ENCODE assay signal across 18 cellular contexts in the genomic region with DNA sequence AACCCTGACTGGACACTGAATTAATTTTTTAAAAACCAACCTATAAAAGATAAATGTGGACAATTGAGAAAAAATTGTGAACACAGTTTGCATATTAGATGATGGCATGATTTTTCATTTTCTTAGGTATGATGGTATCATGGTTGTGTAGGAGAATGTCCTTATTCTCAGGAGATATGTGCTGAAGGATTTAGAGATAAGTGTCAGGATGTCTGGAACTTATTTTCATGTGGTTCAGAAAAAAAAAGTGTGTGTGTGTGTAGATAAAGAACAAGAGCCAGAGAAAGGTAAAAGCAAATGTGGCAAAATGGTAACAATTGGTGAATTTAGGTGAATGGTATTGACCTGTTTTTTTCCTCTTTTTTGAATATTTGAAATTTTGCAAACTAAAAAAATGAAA. TPM values are rescaled to one million over a fixed set of nuclear protein-coding genes. Genes with fewer than 3 reads are reported as not detected.
DNase-seq lines count a peak whose midpoint lies in the region; ATAC-seq and TF ChIP-seq lines count a peak whose summit lies in the region.
"Had no signal": no experiment of that assay in that cellular context is flagged by ENCODE, and none has a peak within 500 bp of the region (broad histone marks: within the 10 kb centered on the region; RNA-seq: fewer than 3 reads in every experiment).

No MANE protein-coding gene starts in this region.

- H3K27ac ChIP-seq in left lung: no peak overlapping the region

- H3K27me3 ChIP-seq in left lung: no peaks in the 10 kb centered on the region

- peaks cover 73% of the 10 kb centered on the region for H3K36me3 Mint-ChIP-seq in activated CD8-positive, alpha-beta T cell treated with anti-CD3 and anti-CD28 coated beads for 36 hours (ENCODE audit: low read depth)
- H3K36me3 Mint-ChIP-seq in activated CD8-positive, alpha-beta T cell treated with anti-CD3 and anti-CD28 coated beads, Interleukin-2, amount 10 ng/mL, durations not matched to agents 7 days and 5 days (ENCODE audit: low read depth): peaks cover 63% of the 10 kb centered on the region
- H3K36me3 Mint-ChIP-seq in stimulated activated naive CD8-positive, alpha-beta T cell treated with anti-CD3 and anti-CD28 coated beads, Interleukin-15, Interleukin-2, amounts not matched to agents 100 ng/mL and 50 ng/mL, for 24 hours (ENCODE audit: low read depth): peaks cover 66% of the 10 kb centered on the region
- H3K36me3 Mint-ChIP-seq in activated naive CD8-positive, alpha-beta T cell treated with anti-CD3 and anti-CD28 coated beads for 36 hours: peaks cover 73% of the 10 kb centered on the region
- H3K36me3 Mint-ChIP-seq in nephron (ENCODE audit: low read depth): peaks cover 41% of the 10 kb centered on the region

- no peak for DNase-seq in activated CD8-positive, alpha-beta T cell treated with anti-CD3 and anti-CD28 coated beads for 36 hours
- DNase-seq in activated CD8-positive, alpha-beta T cell treated with anti-CD3 and anti-CD28 coated beads, Interleukin-2, amount 10 ng/mL, durations not matched to agents 7 days and 5 days: no peak
- no peak for DNase-seq in stimulated activated naive CD8-positive, alpha-beta T cell treated with anti-CD3 and anti-CD28 coated beads, Interleukin-15, amount 100 ng/mL, for 72 hours
- no peak for DNase-seq in activated naive CD8-positive, alpha-beta T cell treated with anti-CD3 and anti-CD28 coated beads for 36 hours
- DNase-seq in stimulated activated CD4-positive, alpha-beta T cell treated with anti-CD3 and anti-CD28 coated beads, Interleukin-12 subunit alpha, Interleukin-12 subunit beta, amount 100 ng/mL, for 4 hours: no peak
- no peak for DNase-seq in left lung
- DNase-seq: ACHN; C1 segment of cervical spinal cord; CD4-positive, alpha-beta memory T cell; DMS79; H7 had no signal

- TF ChIP-seq CTCF in activated CD8-positive, alpha-beta T cell treated with anti-CD3 and anti-CD28 coated beads for 36 hours (IDR thresholded peaks at IDR 0.05): no peak
- TF ChIP-seq CTCF in nephron (IDR thresholded peaks at IDR 0.05; ENCODE audit: unreplicated experiment in 3 of 3): no peak
- TF ChIP-seq CTCF in left lung (IDR thresholded peaks at IDR 0.05): no peak

- H3K27me3 Mint-ChIP-seq in activated CD8-positive, alpha-beta T cell treated with anti-CD3 and anti-CD28 coated beads for 36 hours: no peaks in the 10 kb centered on the region
- no peaks in the 10 kb centered on the region for H3K27me3 Mint-ChIP-seq in activated CD8-positive, alpha-beta T cell treated with anti-CD3 and anti-CD28 coated beads, Interleukin-2, amount 10 ng/mL, durations not matched to agents 7 days and 5 days (ENCODE audit: low read depth)
- no peaks in the 10 kb centered on the region for H3K27me3 Mint-ChIP-seq in stimulated activated naive CD8-positive, alpha-beta T cell treated with anti-CD3 and anti-CD28 coated beads, Interleukin-15, Interleukin-2, amounts not matched to agents 100 ng/mL and 50 ng/mL, for 24 hours
- no peaks in the 10 kb centered on the region for H3K27me3 Mint-ChIP-seq in stimulated activated naive CD8-positive, alpha-beta T cell treated with anti-CD3 and anti-CD28 coated beads, Interleukin-15, amount 100 ng/mL, for 72 hours
- no peaks in the 10 kb centered on the region for H3K27me3 Mint-ChIP-seq in activated naive CD8-positive, alpha-beta T cell treated with anti-CD3 and anti-CD28 coated beads for 36 hours
- no peaks in the 10 kb centered on the region for H3K27me3 Mint-ChIP-seq in nephron (ENCODE audit: low read depth)
- H3K27me3 Mint-ChIP-seq: B cell; CD4-positive, alpha-beta memory T cell had no signal

- no peaks in the 10 kb centered on the region for H3K9me3 Mint-ChIP-seq in activated CD8-positive, alpha-beta T cell treated with anti-CD3 and anti-CD28 coated beads for 36 hours
- H3K9me3 Mint-ChIP-seq in activated CD8-positive, alpha-beta T cell treated with anti-CD3 and anti-CD28 coated beads, Interleukin-2, amount 10 ng/mL, durations not matched to agents 7 days and 5 days (ENCODE audit: insufficient read depth): no peaks in the 10 kb centered on the region
- no peaks in the 10 kb centered on the region for H3K9me3 Mint-ChIP-seq in stimulated activated naive CD8-positive, alpha-beta T cell treated with anti-CD3 and anti-CD28 coated beads, Interleukin-15, Interleukin-2, amounts not matched to agents 100 ng/mL and 50 ng/mL, for 24 hours
- H3K9me3 Mint-ChIP-seq in stimulated activated naive CD8-positive, alpha-beta T cell treated with anti-CD3 and anti-CD28 coated beads, Interleukin-15, amount 100 ng/mL, for 72 hours: no peaks in the 10 kb centered on the region
- H3K9me3 Mint-ChIP-seq in activated naive CD8-positive, alpha-beta T cell treated with anti-CD3 and anti-CD28 coated beads for 36 hours: peaks cover 3% of the 10 kb centered on the region
- no peaks in the 10 kb centered on the region for H3K9me3 Mint-ChIP-seq in nephron
- H3K9me3 Mint-ChIP-seq: CD4-positive, alpha-beta memory T cell; GM23338 had no signal

- peaks cover 0 to 52% of the 10 kb centered on the region in 2 donors for H3K36me3 ChIP-seq in left lung

- POLR2A ChIA-PET in activated CD8-positive, alpha-beta T cell treated with anti-CD3 and anti-CD28 coated beads for 36 hours (lab: Charles Lee): interaction anchor here (12.5 kb wide), 1 partner anchor 101 kb away, joined by 129 read pairs; the partner anchor contains the start of gene NDFIP1
- POLR2A ChIA-PET in activated CD8-positive, alpha-beta T cell treated with anti-CD3 and anti-CD28 coated beads, Interleukin-2, amount 10 ng/mL, durations not matched to agents 7 days and 5 days (lab: Charles Lee): interaction anchor here (1.0 kb wide), 2 partner anchors 40 to 87 kb away, joined by 3 to 4 read pairs; partner anchors contain the start of gene RNF14

- H3K4me1 ChIP-seq in left lung: peaks cover 0 to 27% of the 10 kb centered on the region in 2 donors

- peaks cover 77% of the 10 kb centered on the region for H3K4me1 Mint-ChIP-seq in activated CD8-positive, alpha-beta T cell treated with anti-CD3 and anti-CD28 coated beads for 36 hours (ENCODE audit: low read depth)
- peaks cover 85% of the 10 kb centered on the region for H3K4me1 Mint-ChIP-seq in activated CD8-positive, alpha-beta T cell treated with anti-CD3 and anti-CD28 coated beads, Interleukin-2, amount 10 ng/mL, durations not matched to agents 7 days and 5 days (ENCODE audit: low read depth)
- peaks cover 88% of the 10 kb centered on the region for H3K4me1 Mint-ChIP-seq in stimulated activated naive CD8-positive, alpha-beta T cell treated with anti-CD3 and anti-CD28 coated beads, Interleukin-15, Interleukin-2, amounts not matched to agents 100 ng/mL and 50 ng/mL, for 24 hours (ENCODE audit: low read depth)
- peaks cover 88% of the 10 kb centered on the region for H3K4me1 Mint-ChIP-seq in stimulated activated naive CD8-positive, alpha-beta T cell treated with anti-CD3 and anti-CD28 coated beads, Interleukin-15, amount 100 ng/mL, for 72 hours
- H3K4me1 Mint-ChIP-seq in activated naive CD8-positive, alpha-beta T cell treated with anti-CD3 and anti-CD28 coated beads for 36 hours: peaks cover 72% of the 10 kb centered on the region
- peaks cover 9% of the 10 kb centered on the region for H3K4me1 Mint-ChIP-seq in nephron

- H3K27ac Mint-ChIP-seq in activated CD8-positive, alpha-beta T cell treated with anti-CD3 and anti-CD28 coated beads for 36 hours: peak overlapping the region; percentile 28
- H3K27ac Mint-ChIP-seq in activated CD8-positive, alpha-beta T cell treated with anti-CD3 and anti-CD28 coated beads, Interleukin-2, amount 10 ng/mL, durations not matched to agents 7 days and 5 days: no peak overlapping the region
- peak overlapping the region; percentile 46 for H3K27ac Mint-ChIP-seq in stimulated activated naive CD8-positive, alpha-beta T cell treated with anti-CD3 and anti-CD28 coated beads, Interleukin-15, Interleukin-2, amounts not matched to agents 100 ng/mL and 50 ng/mL, for 24 hours
- H3K27ac Mint-ChIP-seq in stimulated activated naive CD8-positive, alpha-beta T cell treated with anti-CD3 and anti-CD28 coated beads, Interleukin-15, amount 100 ng/mL, for 72 hours: peak overlapping the region in 1 of 2 donors; percentile 40
- H3K27ac Mint-ChIP-seq in activated naive CD8-positive, alpha-beta T cell treated with anti-CD3 and anti-CD28 coated beads for 36 hours: peak overlapping the region; percentile 96
- no peak overlapping the region for H3K27ac Mint-ChIP-seq in nephron
- H3K27ac Mint-ChIP-seq: B cell, GM23338 had no signal

- H3K9me3 ChIP-seq in left lung: no peaks in the 10 kb centered on the region

- CTCF ChIA-PET in activated CD8-positive, alpha-beta T cell treated with anti-CD3 and anti-CD28 coated beads for 36 hours (lab: Charles Lee): interaction anchor here (1.3 to 37.7 kb wide), 3 partner anchors 16 to 141 kb away, joined by 3 to 592 read pairs (median 55); partner anchors contain the start of gene RNF14
- CTCF ChIA-PET in activated CD8-positive, alpha-beta T cell treated with anti-CD3 and anti-CD28 coated beads, Interleukin-2, amount 10 ng/mL, durations not matched to agents 7 days and 5 days (lab: Charles Lee): interaction anchor here (1.2 to 12.0 kb wide), 4 partner anchors 17 to 133 kb away, joined by 3 to 257 read pairs (median 66); no protein-coding TSS in a partner anchor

- no peak for ATAC-seq in activated CD8-positive, alpha-beta T cell treated with anti-CD3 and anti-CD28 coated beads for 36 hours
- ATAC-seq in activated CD8-positive, alpha-beta T cell treated with anti-CD3 and anti-CD28 coated beads, Interleukin-2, amount 10 ng/mL, durations not matched to agents 7 days and 5 days: no peak
- no peak for ATAC-seq in stimulated activated naive CD8-positive, alpha-beta T cell treated with anti-CD3 and anti-CD28 coated beads, Interleukin-15, amount 100 ng/mL, for 72 hours
- no peak for ATAC-seq in left lung
- ATAC-seq: GM12878, GM23338 had no signal

- H3K4me3 ChIP-seq in left lung: no peak overlapping the region
- H3K4me3 ChIP-seq: GM12878, GM23338 had no signal

- H3K4me3 Mint-ChIP-seq in activated CD8-positive, alpha-beta T cell treated with anti-CD3 and anti-CD28 coated beads for 36 hours: no peak overlapping the region
- H3K4me3 Mint-ChIP-seq in activated CD8-positive, alpha-beta T cell treated with anti-CD3 and anti-CD28 coated beads, Interleukin-2, amount 10 ng/mL, durations not matched to agents 7 days and 5 days: no peak overlapping the region
- peak overlapping the region; percentile 5 for H3K4me3 Mint-ChIP-seq in stimulated activated naive CD8-positive, alpha-beta T cell treated with anti-CD3 and anti-CD28 coated beads, Interleukin-15, Interleukin-2, amounts not matched to agents 100 ng/mL and 50 ng/mL, for 24 hours
- H3K4me3 Mint-ChIP-seq in stimulated activated naive CD8-positive, alpha-beta T cell treated with anti-CD3 and anti-CD28 coated beads, Interleukin-15, amount 100 ng/mL, for 72 hours: peak overlapping the region in 1 of 2 donors; percentile 1
- no peak overlapping the region for H3K4me3 Mint-ChIP-seq in activated naive CD8-positive, alpha-beta T cell treated with anti-CD3 and anti-CD28 coated beads for 36 hours
- peak overlapping the region in 2 of 3 experiments; percentile 37 to 47 for H3K4me3 Mint-ChIP-seq in nephron
- H3K4me3 Mint-ChIP-seq: B cell, GM23338 had no signal

- intact Hi-C loops in activated CD8-positive, alpha-beta T cell treated with anti-CD3 and anti-CD28 coated beads for 36 hours (cut with micrococcal nuclease): loop anchor here (5.0 kb wide), 1 partner anchor 37 kb away; no protein-coding TSS in a partner anchor
- intact Hi-C loops in left lung (cut with DNase I): no loop called here

RNA-seq across cellular contexts. Expression of gene GNPDA1, which starts 4.0 kb away (rescaled TPM):
- 10 to 100 TPM; 82.4 to 88.3 TPM for total RNA-seq in activated CD8-positive, alpha-beta T cell treated with anti-CD3 and anti-CD28 coated beads for 36 hours
- 10 to 100 TPM; 34.9 to 41.0 TPM for total RNA-seq in activated CD8-positive, alpha-beta T cell treated with anti-CD3 and anti-CD28 coated beads, Interleukin-2, amount 10 ng/mL, durations not matched to agents 7 days and 5 days
- total RNA-seq in activated naive CD8-positive, alpha-beta T cell treated with anti-CD3 and anti-CD28 coated beads for 36 hours: 100 to 1,000 TPM; 140 to 148 TPM
- total RNA-seq in left lung: 10 to 100 TPM; 43.5 to 54.6 TPM

RNA-seq across cellular contexts. Expression of gene RNF14, which starts 39.9 kb away (rescaled TPM):
- total RNA-seq in activated CD8-positive, alpha-beta T cell treated with anti-CD3 and anti-CD28 coated beads for 36 hours: 10 to 100 TPM; 34.1 to 35.0 TPM
- 10 to 100 TPM; 22.2 to 26.0 TPM for total RNA-seq in activated CD8-positive, alpha-beta T cell treated with anti-CD3 and anti-CD28 coated beads, Interleukin-2, amount 10 ng/mL, durations not matched to agents 7 days and 5 days
- 10 to 100 TPM; 44.9 to 45.4 TPM for total RNA-seq in activated naive CD8-positive, alpha-beta T cell treated with anti-CD3 and anti-CD28 coated beads for 36 hours
- total RNA-seq in left lung: 10 to 100 TPM; 50.1 to 53.8 TPM

RNA-seq across cellular contexts. Expression of gene PCDH12, which starts 50.8 kb away (rescaled TPM):
- total RNA-seq in activated CD8-positive, alpha-beta T cell treated with anti-CD3 and anti-CD28 coated beads for 36 hours: under 1 TPM; 0.31 to 0.61 TPM
- total RNA-seq in activated CD8-positive, alpha-beta T cell treated with anti-CD3 and anti-CD28 coated beads, Interleukin-2, amount 10 ng/mL, durations not matched to agents 7 days and 5 days: under 1 TPM; 0.26 to 0.29 TPM
- 1 to 10 TPM; 1.3 to 1.5 TPM for total RNA-seq in activated naive CD8-positive, alpha-beta T cell treated with anti-CD3 and anti-CD28 coated beads for 36 hours
- 10 to 100 TPM in 1 of 2 donors, 1 to 10 TPM in 1; 9.8 to 15.6 TPM for total RNA-seq in left lung
- total RNA-seq: A172; B cell; CD4-positive, alpha-beta memory T cell; G401 had no signal

Comparison
In these comparisons a context has a peak if more than half of its experiments do, and no peak if none do; other contexts are left out.
1. H3K27ac Mint-ChIP-seq: peak in activated CD8-positive, alpha-beta T cell treated with anti-CD3 and anti-CD28 coated beads for 36 hours (single experiment), stimulated activated naive CD8-positive, alpha-beta T cell treated with anti-CD3 and anti-CD28 coated beads, Interleukin-15, Interleukin-2, amounts not matched to agents 100 ng/mL and 50 ng/mL, for 24 hours (single experiment) and activated naive CD8-positive, alpha-beta T cell treated with anti-CD3 and anti-CD28 coated beads for 36 hours (single experiment); none in activated CD8-positive, alpha-beta T cell treated with anti-CD3 and anti-CD28 coated beads, Interleukin-2, amount 10 ng/mL, durations not matched to agents 7 days and 5 days (single experiment) and nephron (0 of 3).
2. H3K4me3 Mint-ChIP-seq: peak in stimulated activated naive CD8-positive, alpha-beta T cell treated with anti-CD3 and anti-CD28 coated beads, Interleukin-15, Interleukin-2, amounts not matched to agents 100 ng/mL and 50 ng/mL, for 24 hours (single experiment) and nephron (2 of 3); none in activated CD8-positive, alpha-beta T cell treated with anti-CD3 and anti-CD28 coated beads for 36 hours (single experiment), activated CD8-positive, alpha-beta T cell treated with anti-CD3 and anti-CD28 coated beads, Interleukin-2, amount 10 ng/mL, durations not matched to agents 7 days and 5 days (single experiment) and activated naive CD8-positive, alpha-beta T cell treated with anti-CD3 and anti-CD28 coated beads for 36 hours (single experiment).
3. RNA of gene PCDH12, which starts 50.8 kb away (total RNA-seq): 9.8 to 15.6 TPM in left lung; 1.3 to 1.5 TPM in activated naive CD8-positive, alpha-beta T cell treated with anti-CD3 and anti-CD28 coated beads for 36 hours, 0.31 to 0.61 TPM in activated CD8-positive, alpha-beta T cell treated with anti-CD3 and anti-CD28 coated beads for 36 hours and 0.26 to 0.29 TPM in activated CD8-positive, alpha-beta T cell treated with anti-CD3 and anti-CD28 coated beads, Interleukin-2, amount 10 ng/mL, durations not matched to agents 7 days and 5 days; every median in the first group is over 4 times any median in the second.